12 cellular contexts compared by ENCODE assay signal in the genomic region with DNA sequence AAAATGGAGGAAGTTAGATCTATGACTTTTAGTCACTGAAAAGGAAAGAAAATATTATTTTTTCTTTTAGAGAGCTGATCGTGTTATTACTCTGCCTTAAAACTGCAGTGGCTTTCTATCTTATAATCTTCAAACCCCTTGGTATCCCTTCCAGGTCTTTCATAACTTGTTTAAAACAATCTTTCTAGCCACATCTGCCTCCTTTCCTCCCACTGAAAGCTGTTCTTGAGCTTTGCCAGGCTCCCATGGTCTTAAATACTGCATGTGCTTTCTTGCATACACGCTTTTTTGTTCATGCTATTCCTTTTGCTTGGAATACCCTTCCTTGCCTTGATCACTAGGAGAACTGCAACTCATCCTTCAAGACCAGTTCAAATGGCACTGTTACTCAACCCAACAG.
DNase-seq lines count a peak whose midpoint lies in the region; ATAC-seq, FAIRE-seq and TF ChIP-seq lines count a peak whose summit lies in the region.
"Had no signal": no experiment of that assay in that cellular context is flagged by ENCODE, and none has a peak within 500 bp of the region (broad histone marks: within the 10 kb centered on the region; RNA-seq: fewer than 3 reads in every experiment).

No MANE protein-coding gene starts in this region.

- BruUV-seq in IMR-90 (replicated peaks; lab: Mats Ljungman, UMichigan) = no TSS peak

- FAIRE-seq in small intestine (lab: Jason Lieb, UNC) = no peak
- FAIRE-seq: colon had no signal

- no peak overlapping the region for H2AK9ac ChIP-seq in IMR-90 (replicated peaks; ENCODE audit: low read depth, low read length, poor library complexity)

- H2BK5ac ChIP-seq in IMR-90 (ENCODE audit: low read depth, low read length, poor library complexity, severe bottlenecking) = no peak overlapping the region

- no peak overlapping the region for H4K8ac ChIP-seq in IMR-90 (ENCODE audit: low read depth in 2 of 2, low read length in 2 of 2)

- POLR2A ChIA-PET in IMR-90 (lab: Charles Lee; ENCODE audit: unreplicated experiment) = interaction anchor here (0.6 to 1.1 kb wide), 3 partner anchors 10 to 67 kb away, joined by 3 to 7 read pairs (median 4); a partner anchor contains a TSS

- H3K4me1 ChIP-seq in IMR-90 (ENCODE audit: control insufficient read depth, insufficient read depth, low read length) (peaks cover 6% of the 10 kb centered on the region), small intestine (ENCODE audit: control insufficient read depth in 2 of 2, insufficient read depth in 1 of 2, low read depth in 1 of 2, low read length in 1 of 2) (no peaks in the 10 kb centered on the region)

- DNase-seq in IMR-90 (no peak), caudate nucleus (lab: John Stamatoyannopoulos, UW) (no peak), inferior parietal cortex (ENCODE audit: extremely low spot score) (peak; percentile 47), GM19238 (ENCODE audit: insufficient read length, low spot score) (no peak), small intestine (no peak), NCI-H1105 (lab: John Stamatoyannopoulos, UW) (no peak)
- DNase-seq: activated CD4-positive, alpha-beta T cell treated with anti-CD3 and anti-CD28 coated beads for 48 hours; DND-41; NCI-H187 treated with DMSO at 0.1 percent for 48 hours had no signal

- no peaks in the 10 kb centered on the region for H3K9me1 ChIP-seq in IMR-90 (ENCODE audit: insufficient read depth, low read length)

- no peak; the same call in 1 of the 2 replicates for ATAC-seq in IMR-90 (ENCODE audit: low read depth)
- ATAC-seq in GM21619 (IDR thresholded peaks at IDR 0.05; ENCODE audit: unreplicated experiment) = no peak

- H2BK15ac ChIP-seq in IMR-90 (ENCODE audit: low read depth, low read length) = no peak overlapping the region

- no peaks in the 10 kb centered on the region for H3K79me1 ChIP-seq in IMR-90 (ENCODE audit: low read depth in 1 of 2, low read length in 2 of 2)

- H3K56ac ChIP-seq in IMR-90 (ENCODE audit: extremely low read depth, insufficient read depth, low read length) = no peak overlapping the region

- TF ChIP-seq POLR2A in IMR-90 (IDR thresholded peaks at IDR 0.05; ENCODE audit: low read depth, low read length) = no peak

- no peak overlapping the region for H3K9ac ChIP-seq in IMR-90 (ENCODE audit: low read depth, low read length)

- H2BK120ac ChIP-seq in IMR-90 (ENCODE audit: low read depth, low read length) = peak overlapping the region; percentile 16; the same call in 1 of the 2 replicates

- in situ Hi-C loops in IMR-90 (cut with MboI; ENCODE audit: low sequenced_read_pairs) = no loop called here

- H3K9me3 ChIP-seq in IMR-90 (ENCODE audit: control insufficient read depth, insufficient read depth, low read length) = no peaks in the 10 kb centered on the region
- H3K9me3 ChIP-seq in small intestine (ENCODE audit: control insufficient read depth, low read depth) = no peaks in the 10 kb centered on the region

- H2AFZ ChIP-seq in IMR-90 (replicated peaks; ENCODE audit: low read length, poor library complexity) = no peak overlapping the region

- no peak overlapping the region for H3K4ac ChIP-seq in IMR-90 (ENCODE audit: low read depth, low read length)

- no peak for TF ChIP-seq CTCF in IMR-90 (conservative IDR thresholded peaks at IDR 0.05; ENCODE audit: low read depth, low read length)

- H3K4me2 ChIP-seq in IMR-90 (ENCODE audit: low read depth, low read length) = peak overlapping the region; percentile 73; the same call in 1 of the 2 replicates

- no peak overlapping the region for H3K27ac ChIP-seq in IMR-90 (ENCODE audit: insufficient read depth, low read length)
- H3K27ac ChIP-seq in caudate nucleus (ENCODE audit: low read depth, low read length) = peak overlapping the region; percentile 16
- peak overlapping the region in 17 of 21 experiments; percentile 37 to 83 (median 59) for H3K27ac ChIP-seq in skin epidermis
- peak overlapping the region in 1 of 2 donors; percentile 76 for H3K27ac ChIP-seq in small intestine (ENCODE audit: low read depth in 1 of 2, low read length in 1 of 2)

- H3K4me3 ChIP-seq in IMR-90 (ENCODE audit: insufficient read depth, low read depth, low read length) (no peak overlapping the region), skin epidermis (no peak overlapping the region), small intestine (ENCODE audit: low read depth in 1 of 2, low read length in 2 of 2) (no peak overlapping the region)

- no peak overlapping the region; the same call in 1 of the 2 replicates for H2BK20ac ChIP-seq in IMR-90 (ENCODE audit: low read depth, low read length)

- no peak overlapping the region for H2AK5ac ChIP-seq in IMR-90 (ENCODE audit: low read depth, low read length)

- H3K27me3 ChIP-seq in IMR-90 (ENCODE audit: control insufficient read depth, insufficient read depth, low read length) = no peaks in the 10 kb centered on the region
- H3K27me3 ChIP-seq in small intestine (ENCODE audit: control insufficient read depth in 2 of 2, insufficient read depth in 2 of 2, low read length in 2 of 2) = no peaks in the 10 kb centered on the region

- H4K20me1 ChIP-seq in IMR-90 (ENCODE audit: insufficient read depth, low read length) = no peaks in the 10 kb centered on the region

- WGBS in IMR-90 (ENCODE audit: extremely low coverage in 2 of 2, insufficient read length in 1 of 2), 2 experiments = 43% methylated on average over 1 of the region's 2 CpGs; no CpG with 5 or more reads in 1 of the 2 experiments
- 47 to 66% (median 53%) methylated on average over 2 of the region's 2 CpGs for WGBS in small intestine, 3 donors

- H4K5ac ChIP-seq in IMR-90 (ENCODE audit: low read depth, low read length) = no peak overlapping the region

- intact Hi-C loops in IMR-90 (cut with micrococcal nuclease) = loop anchor here (5.0 kb wide), 1 partner anchor 42 kb away; no protein-coding TSS in a partner anchor

- CTCF ChIA-PET in IMR-90 (lab: Yijun Ruan, JAX) = interaction anchor here (0.6 to 1.3 kb wide), 3 partner anchors 42 to 83 kb away, joined by 3 to 4 read pairs (median 3); no protein-coding TSS in a partner anchor

- no peak for TF ChIP-seq RAD21 in IMR-90 (IDR thresholded peaks at IDR 0.05; ENCODE audit: low read length)

- H3K36me3 ChIP-seq in IMR-90 (ENCODE audit: control insufficient read depth, insufficient read depth, low read length) (no peaks in the 10 kb centered on the region), small intestine (ENCODE audit: control insufficient read depth in 2 of 2, insufficient read depth in 2 of 2, low read length in 2 of 2) (no peaks in the 10 kb centered on the region)

- H3K14ac ChIP-seq in IMR-90 (replicated peaks; ENCODE audit: low read depth, low read length) = peak overlapping the region; percentile 38

- dilution Hi-C loops in IMR-90 (cut with HindIII; ENCODE audit: low sequenced_read_pairs, unreplicated experiment) = no loop called here

- no peak overlapping the region for H4K91ac ChIP-seq in IMR-90 (ENCODE audit: insufficient read depth, low read depth, low read length)

- H3K23ac ChIP-seq in IMR-90 (ENCODE audit: low read depth, low read length) = peak overlapping the region; percentile 35; the same call in 1 of the 2 replicates

- peak overlapping the region; percentile 14; the same call in 1 of the 2 replicates for H3K18ac ChIP-seq in IMR-90 (ENCODE audit: low read depth, low read length)

TF ChIP-seq in IMR-90, 13 proteins besides CTCF, POLR2A, EP300 and RAD21:
- TF ChIP-seq SMC3 (IDR thresholded peaks at IDR 0.05; ENCODE audit: low read depth, low read length) (no peak), NFE2L2 (IDR thresholded peaks at IDR 0.05; ENCODE audit: low read depth, low read length) (no peak), CHD1 (IDR thresholded peaks at IDR 0.05; ENCODE audit: low read depth, low read length) (no peak), MXI1 (IDR thresholded peaks at IDR 0.05; ENCODE audit: borderline replicate concordance, low read depth, low read length) (no peak), RFX5 (IDR thresholded peaks at IDR 0.05; ENCODE audit: low read depth, low read length) (no peak), MAFK (IDR thresholded peaks at IDR 0.05; ENCODE audit: low read depth, low read length) (no peak), MAZ (IDR thresholded peaks at IDR 0.05; ENCODE audit: borderline replicate concordance, low read depth, low read length) (no peak), BHLHE40 (IDR thresholded peaks at IDR 0.05; ENCODE audit: low read depth, low read length) (no peak), CEBPB (IDR thresholded peaks at IDR 0.05; ENCODE audit: low read depth, low read length) (no peak), RCOR1 (IDR thresholded peaks at IDR 0.05; ENCODE audit: insufficient replicate concordance, low read length) (no peak), FOS (IDR thresholded peaks at IDR 0.05; ENCODE audit: low read depth, low read length) (no peak)
- TF ChIP-seq, protein P1, sequence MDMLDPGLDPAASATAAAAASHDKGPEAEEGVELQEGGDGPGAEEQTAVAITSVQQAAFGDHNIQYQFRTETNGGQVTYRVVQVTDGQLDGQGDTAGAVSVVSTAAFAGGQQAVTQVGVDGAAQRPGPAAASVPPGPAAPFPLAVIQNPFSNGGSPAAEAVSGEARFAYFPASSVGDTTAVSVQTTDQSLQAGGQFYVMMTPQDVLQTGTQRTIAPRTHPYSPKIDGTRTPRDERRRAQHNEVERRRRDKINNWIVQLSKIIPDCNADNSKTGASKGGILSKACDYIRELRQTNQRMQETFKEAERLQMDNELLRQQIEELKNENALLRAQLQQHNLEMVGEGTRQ (IDR thresholded peaks at IDR 0.05; ENCODE audit: low read depth, low read length) = no peak
- TF ChIP-seq, protein P2, sequence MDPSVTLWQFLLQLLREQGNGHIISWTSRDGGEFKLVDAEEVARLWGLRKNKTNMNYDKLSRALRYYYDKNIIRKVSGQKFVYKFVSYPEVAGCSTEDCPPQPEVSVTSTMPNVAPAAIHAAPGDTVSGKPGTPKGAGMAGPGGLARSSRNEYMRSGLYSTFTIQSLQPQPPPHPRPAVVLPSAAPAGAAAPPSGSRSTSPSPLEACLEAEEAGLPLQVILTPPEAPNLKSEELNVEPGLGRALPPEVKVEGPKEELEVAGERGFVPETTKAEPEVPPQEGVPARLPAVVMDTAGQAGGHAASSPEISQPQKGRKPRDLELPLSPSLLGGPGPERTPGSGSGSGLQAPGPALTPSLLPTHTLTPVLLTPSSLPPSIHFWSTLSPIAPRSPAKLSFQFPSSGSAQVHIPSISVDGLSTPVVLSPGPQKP (IDR thresholded peaks at IDR 0.05; ENCODE audit: borderline replicate concordance, low read depth, low read length) = no peak
TF ChIP-seq in IMR-90: peak in this region for 0.
